8 cellular contexts compared by ENCODE assay signal in genomic region chr12:1830981-1831930, GRCh38. TPM values are rescaled to one million over a fixed set of nuclear protein-coding genes. Genes with fewer than 3 reads are reported as not detected.
DNase-seq lines count a peak whose midpoint lies in the region; TF ChIP-seq lines count a peak whose summit lies in the region.

No MANE protein-coding gene starts in this region.

- H3K27ac ChIP-seq in PC-9 (no peak overlapping the region), fibroblast of lung (ENCODE audit: insufficient read depth, low read length) (no peak overlapping the region), osteoblast (ENCODE audit: low read depth, low read length) (no peak overlapping the region)

- intact Hi-C loops in PC-9 (cut with micrococcal nuclease; ENCODE audit: unreplicated experiment) = no loop called here

- no peak for TF ChIP-seq CTCF in PC-9 (conservative IDR thresholded peaks at IDR 0.05)
- TF ChIP-seq CTCF in fibroblast of lung (conservative IDR thresholded peaks at IDR 0.05 in 1 of 2, IDR thresholded peaks at IDR 0.05 in 1 of 2; ENCODE audit: low read depth in 1 of 2, low read length in 2 of 2) = no peak
- no peak for TF ChIP-seq CTCF in osteoblast (IDR thresholded peaks at IDR 0.05; ENCODE audit: extremely low read depth, low read depth, low read length)

- CTCF ChIA-PET in PC-9 (lab: Charles Lee) = interaction anchor here (0.6 kb wide), 1 partner anchor 1369 kb away, joined by 3 read pairs; no protein-coding TSS in a partner anchor

- no peaks in the 10 kb centered on the region for H3K4me1 ChIP-seq in PC-9 (replicated peaks; ENCODE audit: insufficient read depth)
- H3K4me1 ChIP-seq in fibroblast of lung (ENCODE audit: control insufficient read depth, extremely low read depth, insufficient read depth, low read length) = no peaks in the 10 kb centered on the region
- no peaks in the 10 kb centered on the region for H3K4me1 ChIP-seq in osteoblast (ENCODE audit: insufficient read depth, low read length)

- H2AFZ ChIP-seq in PC-9 = no peak overlapping the region
- H2AFZ ChIP-seq in fibroblast of lung (ENCODE audit: low read length) = no peak overlapping the region
- H2AFZ ChIP-seq in osteoblast (ENCODE audit: low read length) = no peak overlapping the region

- H3K36me3 ChIP-seq in PC-9 (ENCODE audit: low read depth) (no peaks in the 10 kb centered on the region), fibroblast of lung (ENCODE audit: control insufficient read depth, insufficient read depth, low read length) (no peaks in the 10 kb centered on the region), osteoblast (ENCODE audit: insufficient read depth, low read length) (no peaks in the 10 kb centered on the region)

- peak; percentile 80 for DNase-seq in GM03348 (ENCODE audit: low spot score)
- DNase-seq in PC-9 = peak; percentile 68 to 86
- peak; percentile 54 to 57 for DNase-seq in fibroblast of lung (ENCODE audit: low read depth in 2 of 2)
- peak; percentile 98 for DNase-seq in osteoblast (ENCODE audit: insufficient read length, low spot score, missing footprints)
- no peak for DNase-seq in activated effector memory CD4-positive, alpha-beta T cell treated with Interleukin-2 at 50 U/mL for 16 hours
- DNase-seq in NCI-H1417 treated with DMSO at 0.1 percent for 48 hours (lab: John Stamatoyannopoulos, UW) = no peak
- DNase-seq in stimulated activated CD4-positive, alpha-beta T cell treated with anti-CD3 and anti-CD28 coated beads, Interleukin-12 subunit alpha, Interleukin-12 subunit beta, amount 100 ng/mL, for 4 hours = no peak
- DNase-seq in GOT3 (lab: John Stamatoyannopoulos, UW) = no peak

- H4K20me1 ChIP-seq in PC-9 (ENCODE audit: insufficient read depth) (peaks cover 6% of the 10 kb centered on the region; the same call in 1 of the 2 replicates), fibroblast of lung (ENCODE audit: control insufficient read depth, extremely low read depth, insufficient read depth, low read length) (no peaks in the 10 kb centered on the region), osteoblast (ENCODE audit: insufficient read depth, low read length) (peaks cover 3% of the 10 kb centered on the region)

- H3K4me3 ChIP-seq in PC-9 (no peak overlapping the region), fibroblast of lung (replicated peaks in 1 of 4; ENCODE audit: control extremely low read depth in 1 of 4, insufficient read depth in 1 of 4, low read depth in 3 of 4, low read length in 4 of 4) (no peak overlapping the region), osteoblast (ENCODE audit: insufficient read depth, low read length) (no peak overlapping the region)

- no peaks in the 10 kb centered on the region for H3K9me2 ChIP-seq in PC-9 (ENCODE audit: insufficient read depth)

- no peaks in the 10 kb centered on the region for H3K79me2 ChIP-seq in PC-9 (ENCODE audit: low read depth)
- H3K79me2 ChIP-seq in fibroblast of lung (ENCODE audit: control insufficient read depth, insufficient read depth, low read length) = no peaks in the 10 kb centered on the region
- H3K79me2 ChIP-seq in osteoblast (ENCODE audit: insufficient read depth, low read length) = no peaks in the 10 kb centered on the region

- H3K27me3 ChIP-seq in PC-9 (ENCODE audit: insufficient read depth, low read depth) (peaks cover 99% of the 10 kb centered on the region), fibroblast of lung (ENCODE audit: control insufficient read depth, insufficient read depth, low read length) (peaks cover 16% of the 10 kb centered on the region), osteoblast (ENCODE audit: insufficient read depth, low read length) (peaks cover 29% of the 10 kb centered on the region)

- no peak overlapping the region for H3K9ac ChIP-seq in fibroblast of lung (ENCODE audit: insufficient read depth, low read length)

- H3K9me3 ChIP-seq in PC-9 (ENCODE audit: insufficient read depth, low read depth) (no peaks in the 10 kb centered on the region), fibroblast of lung (ENCODE audit: control insufficient read depth, insufficient read depth, low read depth, low read length) (no peaks in the 10 kb centered on the region), osteoblast (ENCODE audit: low read depth, low read length) (no peaks in the 10 kb centered on the region)

- H3K4me2 ChIP-seq in PC-9 (no peak overlapping the region), fibroblast of lung (ENCODE audit: extremely low read depth, insufficient read depth, low read length) (no peak overlapping the region), osteoblast (ENCODE audit: insufficient read depth, low read length) (no peak overlapping the region)

- H3F3A ChIP-seq in PC-9 (ENCODE audit: insufficient read depth, low read depth) = no peaks in the 10 kb centered on the region

- no TSS peak for BruUV-seq in PC-9 (replicated peaks; lab: Mats Ljungman, UMichigan)

- POLR2A ChIA-PET in PC-9 (lab: Charles Lee; ENCODE audit: unreplicated experiment) = no interaction called here

RNA-seq across cellular contexts. Expression of gene LRTM2, which starts 10.9 kb away (rescaled TPM):
- total RNA-seq in PC-9 (2021) (not detected in 2 replicates), fibroblast of lung (not detected in 2 replicates), osteoblast (not detected in 2 replicates)
- not detected in 2 replicates for polyA plus RNA-seq in fibroblast of lung
- polyA plus RNA-seq in fibroblast of lung (2012) = not detected in 2 replicates
- polyA minus RNA-seq in fibroblast of lung (ENCODE audit: low replicate concordance) = not detected in 2 replicates

Comparison
In these comparisons a context has a peak if more than half of its experiments do, and no peak if none do; other contexts are left out.
1. DNase-seq: peak in GM03348 (single experiment), PC-9 (2 of 2), fibroblast of lung (2 of 2) and osteoblast (single experiment); none in activated effector memory CD4-positive, alpha-beta T cell treated with Interleukin-2 at 50 U/mL for 16 hours (single experiment), NCI-H1417 treated with DMSO at 0.1 percent for 48 hours (single experiment), stimulated activated CD4-positive, alpha-beta T cell treated with anti-CD3 and anti-CD28 coated beads, Interleukin-12 subunit alpha, Interleukin-12 subunit beta, amount 100 ng/mL, for 4 hours (single experiment) and GOT3 (single experiment).